In the genomic region with DNA sequence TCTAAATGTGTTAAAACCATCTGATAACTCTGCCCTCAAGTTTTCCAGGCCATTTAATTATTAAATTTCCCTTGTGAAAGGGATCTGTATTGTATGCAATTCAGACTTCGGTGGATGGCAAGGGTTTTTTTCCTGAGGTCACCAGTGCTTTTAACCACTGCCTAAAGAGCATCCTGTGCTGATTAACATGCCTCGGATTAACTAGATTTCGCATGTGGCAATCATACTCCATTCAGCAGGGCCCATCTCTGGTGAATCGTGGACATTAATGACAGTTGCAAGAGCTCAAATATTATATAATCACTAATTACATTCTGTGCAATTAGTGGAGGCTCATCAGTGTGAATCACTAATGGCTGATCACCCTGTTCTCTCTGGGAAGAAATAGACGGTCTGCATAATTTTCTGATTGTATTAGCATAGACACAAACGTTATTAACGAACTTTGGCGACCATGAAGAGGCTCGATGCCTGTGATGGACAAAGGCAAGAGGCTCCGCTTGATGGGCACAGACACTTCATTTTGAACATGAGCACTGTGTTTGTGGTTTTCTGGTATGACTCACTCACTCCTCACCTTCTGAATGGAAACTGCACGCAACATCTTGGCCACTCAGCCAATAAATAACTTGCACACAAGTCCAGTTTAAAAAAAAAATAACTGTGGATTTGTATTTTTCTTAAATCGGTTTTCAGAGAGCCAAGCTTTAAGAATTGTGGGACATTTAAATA, we compare ENCODE assay signal across 10 cellular contexts. TPM values are rescaled to one million over a fixed set of nuclear protein-coding genes. Genes with fewer than 3 reads are reported as not detected.
DNase-seq lines count a peak whose midpoint lies in the region; ATAC-seq, FAIRE-seq and TF ChIP-seq lines count a peak whose summit lies in the region.
"Had no signal": no experiment of that assay in that cellular context is flagged by ENCODE, and none has a peak within 500 bp of the region (broad histone marks: within the 10 kb centered on the region; RNA-seq: fewer than 3 reads in every experiment).

No MANE protein-coding gene starts in this region.

- POLR2A ChIA-PET in GM12878 (lab: Charles Lee), result no interaction called here

- no peak overlapping the region for H3K9ac ChIP-seq in GM12878 (ENCODE audit: control insufficient read depth, insufficient read depth, low read length)

- no peak for TF ChIP-seq POLR2A in GM12878 (IDR thresholded peaks at IDR 0.05; ENCODE audit: low read depth, low read length)

- no peak overlapping the region for H2AFZ ChIP-seq in GM12878 (ENCODE audit: control insufficient read depth, low read depth, low read length)

- no peak for TF ChIP-seq RAD21 in GM12878 (IDR thresholded peaks at IDR 0.05; ENCODE audit: insufficient read depth, low read depth, low read length)

- H3K9me3 ChIP-seq in GM12878 (replicated peaks; ENCODE audit: control insufficient read depth, insufficient read depth, low read length), result no peaks in the 10 kb centered on the region

- H3K27me3 ChIP-seq in GM12878 (replicated peaks in 1 of 2; ENCODE audit: control insufficient read depth in 2 of 2, insufficient read depth in 2 of 2, low read length in 1 of 2), result 0 out of 4 replicates have a peak, but pooled peaks cover 0 to 2% of the 10 kb centered on the region in 2 experiments

- intact Hi-C loops in GM12878 (cut with micrococcal nuclease; ENCODE audit: unreplicated experiment), result no loop called here

- peak; percentile 96 for ATAC-seq in GM18861 (IDR thresholded peaks at IDR 0.05; ENCODE audit: unreplicated experiment)
- peak; percentile 97 for ATAC-seq in GM21786 (IDR thresholded peaks at IDR 0.05; ENCODE audit: unreplicated experiment)
- peak; percentile 97 for ATAC-seq in HG03469 (IDR thresholded peaks at IDR 0.05; ENCODE audit: unreplicated experiment)
- peak; percentile 98 for ATAC-seq in GM12878

- FAIRE-seq in GM12878 (lab: Jason Lieb, UNC), result no peak

- H3K27ac ChIP-seq in GM12878 (ENCODE audit: control insufficient read depth, insufficient read depth), result no peak overlapping the region

- SMC1A ChIA-PET in GM12878 (lab: Charles Lee; ENCODE audit: uncharacterized antibody, unreplicated experiment), result interaction anchor here (1.2 kb wide), 1 partner anchor 17 kb away, joined by 4 read pairs; no protein-coding TSS in a partner anchor

- TF ChIP-seq EP300 in GM12878 (IDR thresholded peaks at IDR 0.05; ENCODE audit: borderline replicate concordance in 1 of 2, control insufficient read depth in 1 of 2, low read depth in 2 of 2, low read length in 2 of 2), result peak; percentile 77 to 84; a peak in 2 of 4 replicates

- RAD21 ChIA-PET in GM12878 (lab: Charles Lee; ENCODE audit: unreplicated experiment), result no interaction called here

- DNase-seq in GM12878 (ENCODE audit: low read depth, low spot score) (peak; percentile 50), T-helper 9 cell (no peak), NCI-H146 (lab: John Stamatoyannopoulos, UW) (no peak)
- DNase-seq in activated naive CD4-positive, alpha-beta T cell (lab: John Stamatoyannopoulos, UW), result no peak
- DNase-seq in stimulated activated naive CD4-positive, alpha-beta T cell treated with Interleukin-2 at 50 U/mL for 16 hours (lab: John Stamatoyannopoulos, UW), result no peak
- DNase-seq: RPMI8226 had no signal

- peak overlapping the region; percentile 33; the same call in 1 of the 2 replicates for H3K4me2 ChIP-seq in GM12878 (ENCODE audit: control insufficient read depth, insufficient read depth)

- no peaks in the 10 kb centered on the region for H3K79me2 ChIP-seq in GM12878 (ENCODE audit: control insufficient read depth, insufficient read depth, low read length)

- H4K20me1 ChIP-seq in GM12878 (ENCODE audit: control insufficient read depth, insufficient read depth), result no peaks in the 10 kb centered on the region

- in situ Hi-C loops in GM12878 (cut with MboI), result no loop called here

- 10% methylated on average over 12 of the region's 12 CpGs for WGBS in GM12878 (ENCODE audit: insufficient coverage, insufficient replicate concordance, low lambda C conversion rate, missing lambda C conversion rate)

- CTCF ChIA-PET in GM12878 (lab: Yijun Ruan, JAX), result no interaction called here

- BruUV-seq in GM12878 (replicated peaks; lab: Mats Ljungman, UMichigan), result no TSS peak

- peaks cover 10% of the 10 kb centered on the region; the same call in 1 of the 2 replicates for H3K4me1 ChIP-seq in GM12878 (ENCODE audit: control insufficient read depth, insufficient read depth, low read length)

- H3K36me3 ChIP-seq in GM12878 (ENCODE audit: control insufficient read depth in 2 of 2, insufficient read depth in 2 of 2, low read length in 1 of 2), result no peaks in the 10 kb centered on the region

- no peak overlapping the region for H3K4me3 ChIP-seq in GM12878

- TF ChIP-seq CTCF in GM12878 (IDR thresholded peaks at IDR 0.05 in 2 of 3, conservative IDR thresholded peaks at IDR 0.05 in 1 of 3; ENCODE audit: control insufficient read depth in 2 of 3, extremely low read depth in 1 of 3, insufficient read depth in 1 of 3, low read depth in 3 of 3, low read length in 3 of 3), result no peak

TF ChIP-seq in GM12878, 131 proteins besides CTCF, POLR2A, EP300 and RAD21 (continues in another document):
- TF ChIP-seq ZSCAN29 (IDR thresholded peaks at IDR 0.05), result no peak
- TF ChIP-seq ZNF217 (IDR thresholded peaks at IDR 0.05), result 0 out of 2 replicates have a peak, but pooled peaks have one; percentile 53
- no peak for TF ChIP-seq HDGF (IDR thresholded peaks at IDR 0.05)
- TF ChIP-seq NR2F1 (conservative IDR thresholded peaks at IDR 0.05), result no peak
- TF ChIP-seq CHD1 (IDR thresholded peaks at IDR 0.05; ENCODE audit: low read depth, low read length), result no peak
- no peak for TF ChIP-seq NRF1 (conservative IDR thresholded peaks at IDR 0.05; ENCODE audit: low read depth, low read length)
- TF ChIP-seq MYC (IDR thresholded peaks at IDR 0.05; ENCODE audit: insufficient read depth, insufficient read length, insufficient replicate concordance, low read length, severe bottlenecking), result no peak
- TF ChIP-seq SUZ12 (IDR thresholded peaks at IDR 0.05; ENCODE audit: unreplicated experiment), result no peak
- no peak for TF ChIP-seq KAT2A (conservative IDR thresholded peaks at IDR 0.05; ENCODE audit: control insufficient read depth, low read depth, low read length)
- TF ChIP-seq, protein P1, sequence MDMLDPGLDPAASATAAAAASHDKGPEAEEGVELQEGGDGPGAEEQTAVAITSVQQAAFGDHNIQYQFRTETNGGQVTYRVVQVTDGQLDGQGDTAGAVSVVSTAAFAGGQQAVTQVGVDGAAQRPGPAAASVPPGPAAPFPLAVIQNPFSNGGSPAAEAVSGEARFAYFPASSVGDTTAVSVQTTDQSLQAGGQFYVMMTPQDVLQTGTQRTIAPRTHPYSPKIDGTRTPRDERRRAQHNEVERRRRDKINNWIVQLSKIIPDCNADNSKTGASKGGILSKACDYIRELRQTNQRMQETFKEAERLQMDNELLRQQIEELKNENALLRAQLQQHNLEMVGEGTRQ (IDR thresholded peaks at IDR 0.05; ENCODE audit: borderline replicate concordance, low read depth, low read length), result no peak
- no peak for TF ChIP-seq SPI1 (IDR thresholded peaks at IDR 0.05; ENCODE audit: borderline replicate concordance, insufficient read depth, low read depth, low read length)
- TF ChIP-seq ZZZ3 (IDR thresholded peaks at IDR 0.05; ENCODE audit: control insufficient read depth, insufficient read length, low read depth), result no peak
- no peak for TF ChIP-seq PML (IDR thresholded peaks at IDR 0.05; ENCODE audit: low read length)
- peak; percentile 95 for TF ChIP-seq RUNX3 (IDR thresholded peaks at IDR 0.05; ENCODE audit: low read length)
- no peak for TF ChIP-seq CBX5 (IDR thresholded peaks at IDR 0.05; ENCODE audit: low read depth)
- TF ChIP-seq EED (IDR thresholded peaks at IDR 0.05; ENCODE audit: low read depth), result no peak
- no peak for TF ChIP-seq STAT1 (conservative IDR thresholded peaks at IDR 0.05)
- TF ChIP-seq RAD51 (IDR thresholded peaks at IDR 0.05), result no peak

RNA-seq across cellular contexts. Expression of gene LINC00237, which starts 31.4 kb away (rescaled TPM):
- not detected in 2 replicates for total RNA-seq in GM12878 (2013; cell fraction: nucleolus; rRNA removed)
- total RNA-seq in GM12878 (2014; rRNA removed) (not detected in 2 replicates), GM12878 (2014; rRNA removed; fragmentation: Illumina TruSeq; extraction: Trizol) (not detected in 2 replicates), GM12878 (2021) (not detected in 2 replicates)
- polyA plus RNA-seq in GM12878 (2011; ENCODE audit: low read depth), result not detected
- polyA plus RNA-seq in GM12878 (2011; rRNA removed) (not detected in 2 replicates), GM12878 (2014; fragmentation: Illumina TruSeq; extraction: Trizol) (not detected in 2 replicates), GM12878 (2014; fragmentation: Nextera tagmentation; extraction: Ambion mirVana) (not detected), GM12878 (2014; rRNA removed) (not detected in 2 replicates), GM12878 (2016; fragmentation: Nextera tagmentation; extraction: Ambion mirVana) (not detected)
- not detected in 2 replicates for polyA plus RNA-seq in GM12878 (2011; cell fraction: cytosol; rRNA removed)
- polyA plus RNA-seq in GM12878 (2011; cell fraction: nucleus; rRNA removed), result not detected in 2 replicates
- not detected in 2 replicates for polyA plus RNA-seq in GM12878 (2012)
- not detected in 2 replicates for polyA minus RNA-seq in GM12878 (2011; rRNA and poly(A)+ RNA removed)
- polyA minus RNA-seq in GM12878 (2011; cell fraction: cytosol; rRNA and poly(A)+ RNA removed), result not detected in 2 replicates
- polyA minus RNA-seq in GM12878 (2011; cell fraction: nucleus; rRNA and poly(A)+ RNA removed), result not detected in 2 replicates
- total RNA-seq: progenitor cell of endocrine pancreas had no signal

RNA-seq across cellular contexts. Expression of gene KIZ, which starts 51.1 kb away (rescaled TPM):
- total RNA-seq in GM12878 (2013; cell fraction: nucleolus; rRNA removed), result 43.5 and 46.5 TPM in 2 replicates
- total RNA-seq in GM12878 (2014; rRNA removed), result 5.0 and 6.0 TPM in 2 replicates
- 9.4 and 9.9 TPM in 2 replicates for total RNA-seq in GM12878 (2014; rRNA removed; fragmentation: Illumina TruSeq; extraction: Trizol)
- 6.8 and 11.4 TPM in 2 replicates for total RNA-seq in GM12878 (2021)
- 77.5 TPM for polyA plus RNA-seq in GM12878 (2011; ENCODE audit: low read depth)
- polyA plus RNA-seq in GM12878 (2011; rRNA removed), result 11.0 and 17.3 TPM in 2 replicates
- polyA plus RNA-seq in GM12878 (2011; cell fraction: cytosol; rRNA removed), result 4.4 and 5.6 TPM in 2 replicates
- polyA plus RNA-seq in GM12878 (2011; cell fraction: nucleus; rRNA removed), result 14.9 and 20.8 TPM in 2 replicates
- 11.9 and 14.1 TPM in 2 replicates for polyA plus RNA-seq in GM12878 (2012)
- 8.3 and 11.1 TPM in 2 replicates for polyA plus RNA-seq in GM12878 (2014; fragmentation: Illumina TruSeq; extraction: Trizol)
- 1 to 10 TPM; 2.7 to 4.5 TPM for polyA plus RNA-seq in GM12878 (2014; fragmentation: Nextera tagmentation; extraction: Ambion mirVana)
- 5.3 and 7.0 TPM in 2 replicates for polyA plus RNA-seq in GM12878 (2014; rRNA removed)
- polyA plus RNA-seq in GM12878 (2016; fragmentation: Nextera tagmentation; extraction: Ambion mirVana), result 1 to 10 TPM; 7.7 to 8.2 TPM
- polyA minus RNA-seq in GM12878 (2011; rRNA and poly(A)+ RNA removed), result 4.1 and 10.0 TPM in 2 replicates
- 2.0 and 4.1 TPM in 2 replicates for polyA minus RNA-seq in GM12878 (2011; cell fraction: cytosol; rRNA and poly(A)+ RNA removed)
- 7.1 and 7.9 TPM in 2 replicates for polyA minus RNA-seq in GM12878 (2011; cell fraction: nucleus; rRNA and poly(A)+ RNA removed)
